ENCODE assay signal across 8 cellular contexts in genomic region chr10:394439-395101, GRCh38.
DNase-seq lines count a peak whose midpoint lies in the region; ATAC-seq lines count a peak whose summit lies in the region.
"Not testable (repeated sequence)": the region's sequence is repeated elsewhere in the genome, so short reads cannot be mapped to it uniquely, and the experiment has no call there.

No MANE protein-coding gene starts in this region.

- H3K27me3 Mint-ChIP-seq in activated T-cell treated with anti-CD3 and anti-CD28 coated beads, Interleukin-2, amount 50 U/mL, for 24 hours = not testable (repeated sequence)
- peaks cover 12% of the 10 kb centered on the region for H3K27me3 Mint-ChIP-seq in dendritic cell treated with granulocyte-macrophage colony-stimulating factor and Interleukin-4, amounts not matched to agents 40 ng/mL and 50 ng/mL, for 4 days

- not testable (repeated sequence) for H3K4me3 Mint-ChIP-seq in activated T-cell treated with anti-CD3 and anti-CD28 coated beads, Interleukin-2, amount 50 U/mL, for 24 hours; dendritic cell treated with granulocyte-macrophage colony-stimulating factor and Interleukin-4, amounts not matched to agents 40 ng/mL and 50 ng/mL, for 4 days

- H3K36me3 ChIP-seq in HUES64 (ENCODE audit: insufficient read depth, low read length) = not testable (repeated sequence)

- peak overlapping the region; percentile 47; the same call in 1 of the 2 replicates for H3K27ac ChIP-seq in HUES64 (ENCODE audit: low read depth, low read length)

- H3K4me1 Mint-ChIP-seq in activated T-cell treated with anti-CD3 and anti-CD28 coated beads, Interleukin-2, amount 50 U/mL, for 24 hours (ENCODE audit: low read depth) = not testable (repeated sequence)
- peaks cover 27% of the 10 kb centered on the region for H3K4me1 Mint-ChIP-seq in dendritic cell treated with granulocyte-macrophage colony-stimulating factor and Interleukin-4, amounts not matched to agents 40 ng/mL and 50 ng/mL, for 4 days (ENCODE audit: low read depth)

- not testable (repeated sequence) for H3K36me3 Mint-ChIP-seq in activated T-cell treated with anti-CD3 and anti-CD28 coated beads, Interleukin-2, amount 50 U/mL, for 24 hours (ENCODE audit: low read depth); dendritic cell treated with granulocyte-macrophage colony-stimulating factor and Interleukin-4, amounts not matched to agents 40 ng/mL and 50 ng/mL, for 4 days (ENCODE audit: low read depth)

- not testable (repeated sequence) for H3K4me1 ChIP-seq in HUES64 (ENCODE audit: insufficient read depth, low read length)

- WGBS in HUES64 = 69% methylated on average over 21 of the region's 21 CpGs

- H3K9me3 Mint-ChIP-seq in activated T-cell treated with anti-CD3 and anti-CD28 coated beads, Interleukin-2, amount 50 U/mL, for 24 hours; dendritic cell treated with granulocyte-macrophage colony-stimulating factor and Interleukin-4, amounts not matched to agents 40 ng/mL and 50 ng/mL, for 4 days: not testable (repeated sequence)

- not testable (repeated sequence) for H3K4me3 ChIP-seq in HUES64 (ENCODE audit: low read length)

- not testable (repeated sequence) for H3K27ac Mint-ChIP-seq in activated T-cell treated with anti-CD3 and anti-CD28 coated beads, Interleukin-2, amount 50 U/mL, for 24 hours
- H3K27ac Mint-ChIP-seq in dendritic cell treated with granulocyte-macrophage colony-stimulating factor and Interleukin-4, amounts not matched to agents 40 ng/mL and 50 ng/mL, for 4 days = peak overlapping the region; percentile 73

- intact Hi-C loops in dendritic cell treated with granulocyte-macrophage colony-stimulating factor and Interleukin-4, amounts not matched to agents 40 ng/mL and 50 ng/mL, for 4 days (cut with micrococcal nuclease); Right ventricle myocardium superior (cut with DNase I): not testable (repeated sequence)

- H3K9me3 ChIP-seq in HUES64 (ENCODE audit: insufficient read depth, low read depth, low read length) = not testable (repeated sequence)

- ATAC-seq in Right ventricle myocardium superior (ENCODE audit: poor library complexity) = peak; percentile 38

- H3K27me3 ChIP-seq in HUES64 (ENCODE audit: insufficient read depth, low read length) = not testable (repeated sequence)

- H3K9ac ChIP-seq in HUES64 (ENCODE audit: low read depth, low read length) = 0 out of 2 replicates have a peak overlapping the region, but pooled peaks have one; percentile 29

- DNase-seq in Ammon's horn (ENCODE audit: low spot score) (peak; percentile 94), medulla oblongata (ENCODE audit: extremely low spot score) (peak; percentile 91), pons (ENCODE audit: low spot score) (peak; percentile 95), superior temporal gyrus (ENCODE audit: extremely low spot score) (peak; percentile 93)
- peak; percentile 40 for DNase-seq in activated T-cell treated with anti-CD3 and anti-CD28 coated beads, Interleukin-2, amount 50 U/mL, for 24 hours
- DNase-seq in Right ventricle myocardium superior = not testable (repeated sequence)
